ENCODE assay signal across 22 cellular contexts in the genomic region with DNA sequence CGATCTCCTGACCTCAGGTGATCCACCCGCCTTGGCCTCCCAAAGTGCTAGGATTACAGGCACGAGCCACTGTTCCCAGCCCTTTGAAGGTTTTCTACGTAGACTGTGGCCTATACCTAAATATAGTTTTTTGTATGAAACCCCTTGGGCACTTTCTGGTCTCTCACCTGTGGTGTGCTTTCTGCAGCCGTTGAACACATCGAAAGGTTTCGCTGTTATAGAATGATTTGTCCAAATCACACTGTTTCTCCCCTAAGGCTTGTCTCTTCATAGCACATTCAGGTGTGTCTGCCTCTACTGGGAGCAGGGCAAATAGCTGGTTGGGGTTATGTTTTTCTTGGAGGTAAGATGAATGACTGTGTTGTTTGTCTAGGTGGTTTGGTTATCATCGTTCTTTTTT.
"Had no signal": no experiment of that assay in that cellular context is flagged by ENCODE, and none has a peak within 500 bp of the region (broad histone marks: within the 10 kb centered on the region; RNA-seq: fewer than 3 reads in every experiment).

No MANE protein-coding gene starts in this region.

- H3K27ac Mint-ChIP-seq: activated B cell treated with CpG ODN at 0.5 μM for 24 hours; activated CD4-positive, alpha-beta memory T cell treated with anti-CD3 and anti-CD28 coated beads for 36 hours; activated CD4-positive, alpha-beta T cell treated with anti-CD3 and anti-CD28 coated beads, Interleukin-2, amount 10 ng/mL, durations not matched to agents 24 days and 14 days; activated naive CD4-positive, alpha-beta T cell treated with anti-CD3 and anti-CD28 coated beads for 36 hours; activated naive CD8-positive, alpha-beta T cell treated with anti-CD3 and anti-CD28 coated beads, Interleukin-2, amount 10 ng/mL, durations not matched to agents 7 days and 5 days; T-helper 17 cell had no signal

- H3K4me3 Mint-ChIP-seq: activated B cell treated with CpG ODN at 0.5 μM for 24 hours; activated CD4-positive, alpha-beta memory T cell treated with anti-CD3 and anti-CD28 coated beads for 36 hours; activated CD4-positive, alpha-beta T cell treated with anti-CD3 and anti-CD28 coated beads, Interleukin-2, amount 10 ng/mL, durations not matched to agents 24 days and 14 days; activated naive CD4-positive, alpha-beta T cell treated with anti-CD3 and anti-CD28 coated beads for 36 hours; activated naive CD8-positive, alpha-beta T cell treated with anti-CD3 and anti-CD28 coated beads, Interleukin-2, amount 10 ng/mL, durations not matched to agents 7 days and 5 days; activated T-cell treated with anti-CD3 and anti-CD28 coated beads, Interleukin-2, amount 50 U/mL, for 4 hours; central memory CD8-positive, alpha-beta T cell; T-helper 17 cell had no signal

- H3K27me3 ChIP-seq: MG63 had no signal

- DNase-seq: activated B cell treated with CpG ODN at 0.5 μM for 24 hours; activated CD4-positive, alpha-beta memory T cell treated with anti-CD3 and anti-CD28 coated beads for 36 hours; activated CD4-positive, alpha-beta T cell treated with anti-CD3 and anti-CD28 coated beads for 1 hour; activated CD4-positive, alpha-beta T cell treated with anti-CD3 and anti-CD28 coated beads, Interleukin-2, amount 10 ng/mL, durations not matched to agents 24 days and 14 days; activated CD8-positive, alpha-beta memory T cell treated with anti-CD3 and anti-CD28 coated beads for 24 hours; activated gamma-delta T cell; activated naive CD4-positive, alpha-beta T cell treated with anti-CD3 and anti-CD28 coated beads for 36 hours; activated naive CD8-positive, alpha-beta T cell treated with anti-CD3 and anti-CD28 coated beads, Interleukin-2, amount 10 ng/mL, durations not matched to agents 7 days and 5 days; activated T-cell treated with anti-CD3 and anti-CD28 coated beads, Interleukin-2, amount 50 U/mL, for 4 hours; aorta; MG63; NCI-H1105; NCI-H1436 treated with DMSO at 0.1 percent for 48 hours; NCI-H1930; NCI-H510A treated with DMSO at 0.1 percent for 48 hours; NCI-H82; PC-9; SIG-M5; T-helper 17 cell; T-helper 9 cell had no signal

- H3K27me3 Mint-ChIP-seq: activated B cell treated with CpG ODN at 0.5 μM for 24 hours; activated CD4-positive, alpha-beta memory T cell treated with anti-CD3 and anti-CD28 coated beads for 36 hours; activated CD4-positive, alpha-beta T cell treated with anti-CD3 and anti-CD28 coated beads, Interleukin-2, amount 10 ng/mL, durations not matched to agents 24 days and 14 days; activated naive CD8-positive, alpha-beta T cell treated with anti-CD3 and anti-CD28 coated beads, Interleukin-2, amount 10 ng/mL, durations not matched to agents 7 days and 5 days; central memory CD8-positive, alpha-beta T cell; T-helper 17 cell had no signal

- H3K4me1 Mint-ChIP-seq: activated B cell treated with CpG ODN at 0.5 μM for 24 hours; activated CD4-positive, alpha-beta T cell treated with anti-CD3 and anti-CD28 coated beads, Interleukin-2, amount 10 ng/mL, durations not matched to agents 24 days and 14 days; activated naive CD8-positive, alpha-beta T cell treated with anti-CD3 and anti-CD28 coated beads, Interleukin-2, amount 10 ng/mL, durations not matched to agents 7 days and 5 days; central memory CD8-positive, alpha-beta T cell; T-helper 17 cell had no signal

- H3K9me3 ChIP-seq: MG63 had no signal

- H3K4me3 ChIP-seq: MG63, PC-9 had no signal

- H3K4me2 ChIP-seq: KMS-11, PC-9 had no signal

- H3K27ac ChIP-seq: KMS-11, PC-9 had no signal

- H3K36me3 Mint-ChIP-seq: activated CD4-positive, alpha-beta memory T cell treated with anti-CD3 and anti-CD28 coated beads for 36 hours; activated naive CD8-positive, alpha-beta T cell treated with anti-CD3 and anti-CD28 coated beads, Interleukin-2, amount 10 ng/mL, durations not matched to agents 7 days and 5 days had no signal

- H3K9me3 Mint-ChIP-seq: activated CD4-positive, alpha-beta T cell treated with anti-CD3 and anti-CD28 coated beads, Interleukin-2, amount 10 ng/mL, durations not matched to agents 24 days and 14 days; activated naive CD4-positive, alpha-beta T cell treated with anti-CD3 and anti-CD28 coated beads for 36 hours; activated naive CD8-positive, alpha-beta T cell treated with anti-CD3 and anti-CD28 coated beads, Interleukin-2, amount 10 ng/mL, durations not matched to agents 7 days and 5 days had no signal

- H2AFZ ChIP-seq: PC-9 had no signal

- H3K9ac ChIP-seq: KMS-11 had no signal

- H3K36me3 ChIP-seq: MG63 had no signal
